ENCODE assay signal across 12 cellular contexts in the genomic region with DNA sequence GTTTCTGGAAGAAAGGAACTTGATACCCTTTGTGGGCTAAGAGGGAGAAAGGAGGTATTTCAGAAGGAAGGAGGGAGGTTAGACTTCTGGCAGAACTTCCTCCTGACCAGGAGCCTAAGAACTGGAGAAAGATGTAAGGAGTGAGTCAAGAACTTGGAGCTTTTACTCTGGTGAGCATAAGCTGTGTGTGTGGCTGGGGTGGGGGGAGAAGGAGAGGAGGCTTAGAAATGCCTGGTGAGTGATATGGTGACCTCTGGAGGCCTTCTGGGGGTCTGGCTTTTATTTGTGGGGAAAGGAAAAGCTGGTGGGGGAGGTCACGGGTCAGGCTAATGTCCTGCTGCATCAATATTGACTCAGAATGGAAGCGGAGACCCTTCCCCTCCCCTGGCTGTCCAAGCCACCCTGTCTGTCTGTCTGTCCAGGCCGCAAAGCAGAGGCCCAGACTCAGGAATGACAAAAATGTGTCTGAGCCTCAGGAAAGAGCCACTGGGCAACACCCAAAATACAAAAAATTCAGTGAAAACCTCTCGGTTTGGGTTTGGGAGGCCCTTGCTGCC. TPM values are rescaled to one million over a fixed set of nuclear protein-coding genes. Genes with fewer than 3 reads are reported as not detected.
DNase-seq lines count a peak whose midpoint lies in the region; ATAC-seq, FAIRE-seq and TF ChIP-seq lines count a peak whose summit lies in the region.
"Had no signal": no experiment of that assay in that cellular context is flagged by ENCODE, and none has a peak within 500 bp of the region (broad histone marks: within the 10 kb centered on the region; RNA-seq: fewer than 3 reads in every experiment).

No MANE protein-coding gene starts in this region.

- peak; percentile 52 for DNase-seq in GM23338 (ENCODE audit: low spot score)
- no peak for DNase-seq in K562 (ENCODE audit: extremely low read depth in 1 of 4, low spot score in 3 of 4)
- DNase-seq in stimulated activated effector memory CD8-positive, alpha-beta T cell treated with anti-CD3 and anti-CD28 coated beads, Interleukin-12 subunit alpha, Interleukin-12 subunit beta, amount 100 ng/mL, for 72 hours (ENCODE audit: low spot score in 2 of 2) = no peak
- DNase-seq in GM13977 (ENCODE audit: low spot score) = no peak
- no peak for DNase-seq in GM12892 (ENCODE audit: insufficient read length)
- DNase-seq: activated T-cell treated with anti-CD3 and anti-CD28 coated beads, Interleukin-2, amount 50 U/mL, for 4 hours; NCI-H1436 had no signal

- no peak for TF ChIP-seq RAD21 in K562 (CRISPR knock-in tag; conservative IDR thresholded peaks at IDR 0.05 in 1 of 2, IDR thresholded peaks at IDR 0.05 in 1 of 2)

- no peaks in the 10 kb centered on the region for H3K9me3 ChIP-seq in K562 (replicated peaks; ENCODE audit: control insufficient read depth, insufficient read depth, low read depth, low read length)

- FAIRE-seq in K562 (lab: Jason Lieb, UNC) = no peak
- no peak for FAIRE-seq in GM12892 (lab: Jason Lieb, UNC)
- FAIRE-seq: endothelial cell of umbilical vein had no signal

- H3K4me2 ChIP-seq in GM23338 (peak overlapping the region; percentile 93), K562 (ENCODE audit: insufficient read depth, low read length) (no peak overlapping the region)

- POLR2A ChIA-PET in K562 (lab: Yijun Ruan, JAX) = interaction anchor here (0.5 to 1.3 kb wide), 4 partner anchors 21 to 505 kb away, joined by 3 to 4 read pairs (median 4); a partner anchor contains a TSS

- TF ChIP-seq CTCF in GM23338 (conservative IDR thresholded peaks at IDR 0.05; ENCODE audit: low read depth in 2 of 2) (peak in 1 of 2 experiments; percentile 23; a peak in 2 of 4 replicates), K562 (IDR thresholded peaks at IDR 0.05 in 2 of 3, conservative IDR thresholded peaks at IDR 0.05 in 1 of 3; ENCODE audit: insufficient read depth in 2 of 3, low read depth in 1 of 3, low read length in 3 of 3) (no peak), GM13977 (IDR thresholded peaks at IDR 0.05; ENCODE audit: extremely low read depth, insufficient read depth, missing control alignments) (no peak)

- no peaks in the 10 kb centered on the region for H3K9me2 ChIP-seq in GM23338 (ENCODE audit: insufficient read depth)

- H3K4me3 ChIP-seq in GM23338 (peak overlapping the region; percentile 38), K562 (no peak overlapping the region)

- WGBS in K562 (ENCODE audit: insufficient coverage, low coverage, missing lambda C conversion rate) = 66% methylated on average over 3 of the region's 4 CpGs

- H3K27ac ChIP-seq in GM23338 (ENCODE audit: low read depth) (peak overlapping the region; percentile 93), K562 (ENCODE audit: extremely low read depth, low read depth, low read length) (no peak overlapping the region), layer of hippocampus (ENCODE audit: low read depth, low read length) (peak overlapping the region; percentile 30)

- BruUV-seq in K562 (replicated peaks; lab: Mats Ljungman, UMichigan) = no TSS peak

- in situ Hi-C loops in K562 (cut with MboI) = no loop called here
- in situ Hi-C loops in GM13977 (cut with MboI; ENCODE audit: low pct_unique_long_range_greater_than_20kb, low sequenced_read_pairs, unreplicated experiment) = no loop called here

- H3K9me3 Mint-ChIP-seq in GM23338 = no peaks in the 10 kb centered on the region
- H3K9me3 Mint-ChIP-seq in stimulated activated effector memory CD8-positive, alpha-beta T cell treated with anti-CD3 and anti-CD28 coated beads, Interleukin-12 subunit alpha, Interleukin-12 subunit beta, amount 100 ng/mL, for 72 hours = no peaks in the 10 kb centered on the region
- H3K9me3 Mint-ChIP-seq: activated T-cell treated with anti-CD3 and anti-CD28 coated beads, Interleukin-2, amount 50 U/mL, for 4 hours; natural killer cell treated with Interleukin-12 subunit alpha and Interleukin-12 subunit beta and Interleukin-15 and Interleukin-18, amount 100 ng/mL, for 72 hours had no signal

- TF ChIP-seq POLR2A in K562 (conservative IDR thresholded peaks at IDR 0.05) (no peak), GM12892 (IDR thresholded peaks at IDR 0.05; ENCODE audit: low read depth, low read length) (no peak)

- peaks cover 27% of the 10 kb centered on the region for H3K36me3 Mint-ChIP-seq in GM23338 (ENCODE audit: low read depth)
- no peaks in the 10 kb centered on the region for H3K36me3 Mint-ChIP-seq in stimulated activated effector memory CD8-positive, alpha-beta T cell treated with anti-CD3 and anti-CD28 coated beads, Interleukin-12 subunit alpha, Interleukin-12 subunit beta, amount 100 ng/mL, for 72 hours
- H3K36me3 Mint-ChIP-seq: natural killer cell treated with Interleukin-12 subunit alpha and Interleukin-12 subunit beta and Interleukin-15 and Interleukin-18, amount 100 ng/mL, for 72 hours had no signal

- H3K36me3 ChIP-seq in GM23338 (ENCODE audit: insufficient read depth) (peaks cover 3% of the 10 kb centered on the region; the same call in 1 of the 2 replicates), K562 (ENCODE audit: control insufficient read depth, insufficient read depth, low read length) (no peaks in the 10 kb centered on the region)

- H4K20me1 ChIP-seq in GM23338 (replicated peaks; ENCODE audit: insufficient read depth) (peaks cover 39% of the 10 kb centered on the region), K562 (replicated peaks; ENCODE audit: control insufficient read depth, insufficient read depth, low read length) (no peaks in the 10 kb centered on the region)

- H3K27me3 Mint-ChIP-seq in GM23338 (ENCODE audit: insufficient read depth, low read depth, poor library complexity) = peaks cover 37% of the 10 kb centered on the region

- H3K79me2 ChIP-seq in GM23338 (replicated peaks; ENCODE audit: insufficient read depth) (peaks cover 91% of the 10 kb centered on the region), K562 (ENCODE audit: control insufficient read depth, insufficient read depth, low read length) (no peaks in the 10 kb centered on the region)

- no peak for TF ChIP-seq EP300 in K562 (IDR thresholded peaks at IDR 0.05; ENCODE audit: low read length)

- no peak overlapping the region for H2AFZ ChIP-seq in GM23338
- H2AFZ ChIP-seq in K562 (ENCODE audit: low read depth, low read length) = no peak overlapping the region

- intact Hi-C loops in K562 (cut with micrococcal nuclease) = no loop called here

- ATAC-seq in GM23338 (no peak), K562 (0 out of 3 replicates have a peak, but pooled peaks have one; percentile 18), HG03025 (IDR thresholded peaks at IDR 0.05; ENCODE audit: low FRiP score, unreplicated experiment) (no peak), HG03139 (IDR thresholded peaks at IDR 0.05; ENCODE audit: unreplicated experiment) (no peak)
- no peak for ATAC-seq in stimulated activated effector memory CD8-positive, alpha-beta T cell treated with anti-CD3 and anti-CD28 coated beads, Interleukin-12 subunit alpha, Interleukin-12 subunit beta, amount 100 ng/mL, for 72 hours
- ATAC-seq: activated T-cell treated with anti-CD3 and anti-CD28 coated beads, Interleukin-2, amount 50 U/mL, for 4 hours; natural killer cell treated with Interleukin-12 subunit alpha and Interleukin-12 subunit beta and Interleukin-15 and Interleukin-18, amount 100 ng/mL, for 72 hours had no signal

- peaks cover 76% of the 10 kb centered on the region for H3K4me1 Mint-ChIP-seq in GM23338
- H3K4me1 Mint-ChIP-seq in stimulated activated effector memory CD8-positive, alpha-beta T cell treated with anti-CD3 and anti-CD28 coated beads, Interleukin-12 subunit alpha, Interleukin-12 subunit beta, amount 100 ng/mL, for 72 hours = peaks cover 7% of the 10 kb centered on the region

- peak overlapping the region; percentile 23; the same call in 1 of the 2 replicates for H3K27ac Mint-ChIP-seq in GM23338
- H3K27ac Mint-ChIP-seq in stimulated activated effector memory CD8-positive, alpha-beta T cell treated with anti-CD3 and anti-CD28 coated beads, Interleukin-12 subunit alpha, Interleukin-12 subunit beta, amount 100 ng/mL, for 72 hours = peak overlapping the region; percentile 33
- H3K27ac Mint-ChIP-seq: natural killer cell treated with Interleukin-12 subunit alpha and Interleukin-12 subunit beta and Interleukin-15 and Interleukin-18, amount 100 ng/mL, for 72 hours had no signal

- H3K4me3 Mint-ChIP-seq in GM23338 = peak overlapping the region; percentile 25
- H3K4me3 Mint-ChIP-seq in stimulated activated effector memory CD8-positive, alpha-beta T cell treated with anti-CD3 and anti-CD28 coated beads, Interleukin-12 subunit alpha, Interleukin-12 subunit beta, amount 100 ng/mL, for 72 hours = no peak overlapping the region
- H3K4me3 Mint-ChIP-seq: activated T-cell treated with anti-CD3 and anti-CD28 coated beads, Interleukin-2, amount 50 U/mL, for 4 hours; natural killer cell treated with Interleukin-12 subunit alpha and Interleukin-12 subunit beta and Interleukin-15 and Interleukin-18, amount 100 ng/mL, for 72 hours had no signal

- peak overlapping the region in 1 of 2 experiments; percentile 6; a peak in 1 of 4 replicates for H3K9ac ChIP-seq in K562 (ENCODE audit: insufficient read depth in 1 of 2, low read depth in 2 of 2, low read length in 2 of 2)

- 0 out of 2 replicates have a peak, but pooled peaks cover 17% of the 10 kb centered on the region for H3F3A ChIP-seq in GM23338 (replicated peaks; ENCODE audit: low read depth)

- H3K27me3 ChIP-seq in GM23338 (ENCODE audit: insufficient read depth) (no peaks in the 10 kb centered on the region), K562 (ENCODE audit: control insufficient read depth in 2 of 2, insufficient read depth in 2 of 2, low read length in 2 of 2) (no peaks in the 10 kb centered on the region), layer of hippocampus (ENCODE audit: control insufficient read depth, insufficient read depth, low read length) (no peaks in the 10 kb centered on the region)

- CTCF ChIA-PET in K562 (lab: Yijun Ruan, JAX; ENCODE audit: low intra/inter-chr PET ratio) = no interaction called here

- H3K9me1 ChIP-seq in K562 (ENCODE audit: control insufficient read depth, insufficient read depth, low read length) = no peaks in the 10 kb centered on the region

- peaks cover 60% of the 10 kb centered on the region for H3K4me1 ChIP-seq in GM23338 (ENCODE audit: insufficient read depth)
- peaks cover 13 to 28% of the 10 kb centered on the region in 2 experiments for H3K4me1 ChIP-seq in K562 (replicated peaks in 1 of 2; ENCODE audit: control insufficient read depth in 2 of 2, insufficient read depth in 2 of 2, low read length in 2 of 2)

RNA-seq across cellular contexts. Expression of a gene that starts 4.8 kb away (rescaled TPM):
- 130 and 145 TPM in 2 replicates for total RNA-seq in GM23338 (2014; rRNA removed; shearing (Covaris generic))
- 26.6 and 29.9 TPM in 2 replicates for polyA plus RNA-seq in GM23338 (2016; fragmentation: Nextera tagmentation; extraction: Ambion mirVana)
- 2.3 and 6.7 TPM in 2 replicates for total RNA-seq in K562 (2011; cell fraction: chromatin; rRNA removed; ENCODE audit: low replicate concordance)
- 1.8 and 3.5 TPM in 2 replicates for total RNA-seq in K562 (2011; cell fraction: nucleolus; rRNA removed)
- total RNA-seq in K562 (2011; cell fraction: nucleoplasm; rRNA removed) = 2.2 and 5.4 TPM in 2 replicates
- 0.18 and 0.29 TPM in 2 replicates for total RNA-seq in K562 (2014; rRNA removed)
- 0.03 and 0.04 TPM in 2 replicates for total RNA-seq in K562 (2014; rRNA removed; fragmentation: Illumina TruSeq; extraction: Trizol)
- total RNA-seq in K562 (2015; rRNA removed; fragmentation: Illumina TruSeq; extraction: Trizol) = 0.11 and 0.36 TPM in 2 replicates
- 0.64 and 1.1 TPM in 2 replicates for total RNA-seq in K562 (2021)
- 0.28 and 0.45 TPM in 2 replicates for polyA plus RNA-seq in K562 (2011; rRNA removed)
- 0.27 and 0.66 TPM in 2 replicates for polyA plus RNA-seq in K562 (2011; cell fraction: cytosol; rRNA removed)
- polyA plus RNA-seq in K562 (2011; cell fraction: nucleus; rRNA removed) = 1.5 and 1.9 TPM in 2 replicates
- polyA plus RNA-seq in K562 (2012) = 0.33 and 1.8 TPM in 2 replicates
- 0.13 and 0.15 TPM in 2 replicates for polyA plus RNA-seq in K562 (2014; fragmentation: Illumina TruSeq; extraction: Trizol)
- not detected for polyA plus RNA-seq in K562 (2014; fragmentation: Nextera tagmentation; extraction: Ambion mirVana)
- 0.19 and 0.45 TPM in 2 replicates for polyA plus RNA-seq in K562 (2014; rRNA removed)
- polyA minus RNA-seq in K562 (2011; rRNA and poly(A)+ RNA removed) = 1.9 and 2.0 TPM in 2 replicates
- polyA minus RNA-seq in K562 (2011; cell fraction: cytosol; rRNA and poly(A)+ RNA removed) = 2.4 and 4.2 TPM in 2 replicates
- 0.40 and 2.8 TPM in 2 replicates for polyA minus RNA-seq in K562 (2011; cell fraction: nucleus; rRNA and poly(A)+ RNA removed)
- 0.34 TPM for polyA plus RNA-seq in GM12892 (2012; ENCODE audit: missing spikeins)

RNA-seq across cellular contexts. Expression of a gene that starts 14.3 kb away (rescaled TPM):
- total RNA-seq in GM23338 (2014; rRNA removed; shearing (Covaris generic)) = not detected in 2 replicates
- 0.86 TPM in 1 of 2 replicates, not detected in the other for polyA plus RNA-seq in GM23338 (2016; fragmentation: Nextera tagmentation; extraction: Ambion mirVana)
- not detected in 2 replicates for total RNA-seq in K562 (2011; cell fraction: chromatin; rRNA removed; ENCODE audit: low replicate concordance)
- total RNA-seq in K562 (2011; cell fraction: nucleolus; rRNA removed) = not detected in 2 replicates
- total RNA-seq in K562 (2011; cell fraction: nucleoplasm; rRNA removed) = not detected in 2 replicates
- not detected in 2 replicates for total RNA-seq in K562 (2014; rRNA removed)
- total RNA-seq in K562 (2014; rRNA removed; fragmentation: Illumina TruSeq; extraction: Trizol) = not detected in 2 replicates
- not detected in 2 replicates for total RNA-seq in K562 (2015; rRNA removed; fragmentation: Illumina TruSeq; extraction: Trizol)
- not detected in 2 replicates for total RNA-seq in K562 (2021)
- polyA plus RNA-seq in K562 (2011; rRNA removed) = not detected in 2 replicates
- not detected in 2 replicates for polyA plus RNA-seq in K562 (2011; cell fraction: cytosol; rRNA removed)
- polyA plus RNA-seq in K562 (2011; cell fraction: nucleus; rRNA removed) = not detected in 2 replicates
- polyA plus RNA-seq in K562 (2012) = not detected in 2 replicates
- polyA plus RNA-seq in K562 (2014; fragmentation: Illumina TruSeq; extraction: Trizol) = not detected in 2 replicates
- polyA plus RNA-seq in K562 (2014; fragmentation: Nextera tagmentation; extraction: Ambion mirVana) = not detected
- not detected in 2 replicates for polyA plus RNA-seq in K562 (2014; rRNA removed)
- polyA minus RNA-seq in K562 (2011; rRNA and poly(A)+ RNA removed) = not detected in 2 replicates
- polyA minus RNA-seq in K562 (2011; cell fraction: cytosol; rRNA and poly(A)+ RNA removed) = not detected in 2 replicates
- not detected in 2 replicates for polyA minus RNA-seq in K562 (2011; cell fraction: nucleus; rRNA and poly(A)+ RNA removed)
- not detected for polyA plus RNA-seq in GM12892 (2012; ENCODE audit: missing spikeins)
- total RNA-seq: activated T-cell treated with anti-CD3 and anti-CD28 coated beads, Interleukin-2, amount 50 U/mL, for 4 hours; endothelial cell of umbilical vein; natural killer cell treated with Interleukin-12 subunit alpha and Interleukin-12 subunit beta and Interleukin-15 and Interleukin-18, amount 100 ng/mL, for 72 hours had no signal
- polyA plus RNA-seq: endothelial cell of umbilical vein had no signal

RNA-seq across cellular contexts. Expression of a gene that starts 21.9 kb away (rescaled TPM):
- total RNA-seq in GM23338 (2014; rRNA removed; shearing (Covaris generic)) = 26.3 and 28.1 TPM in 2 replicates
- polyA plus RNA-seq in GM23338 (2016; fragmentation: Nextera tagmentation; extraction: Ambion mirVana) (11.0 and 14.3 TPM in 2 replicates), K562 (2011; rRNA removed) (40.1 and 60.0 TPM in 2 replicates), K562 (2014; fragmentation: Illumina TruSeq; extraction: Trizol) (48.2 and 49.5 TPM in 2 replicates), K562 (2014; fragmentation: Nextera tagmentation; extraction: Ambion mirVana) (1 to 10 TPM; 2.4 to 4.3 TPM), K562 (2014; rRNA removed) (37.9 and 38.4 TPM in 2 replicates)
- 105 and 231 TPM in 2 replicates for total RNA-seq in K562 (2011; cell fraction: chromatin; rRNA removed; ENCODE audit: low replicate concordance)
- total RNA-seq in K562 (2011; cell fraction: nucleolus; rRNA removed) = 112 and 138 TPM in 2 replicates
- 110 and 156 TPM in 2 replicates for total RNA-seq in K562 (2011; cell fraction: nucleoplasm; rRNA removed)
- total RNA-seq in K562 (2014; rRNA removed) (20.8 and 28.2 TPM in 2 replicates), K562 (2014; rRNA removed; fragmentation: Illumina TruSeq; extraction: Trizol) (17.1 and 18.6 TPM in 2 replicates), K562 (2015; rRNA removed; fragmentation: Illumina TruSeq; extraction: Trizol) (24.9 and 26.5 TPM in 2 replicates), K562 (2021) (32.7 and 38.4 TPM in 2 replicates)
- polyA plus RNA-seq in K562 (2011; cell fraction: cytosol; rRNA removed) = 48.3 and 61.6 TPM in 2 replicates
- 178 and 185 TPM in 2 replicates for polyA plus RNA-seq in K562 (2011; cell fraction: nucleus; rRNA removed)
- polyA plus RNA-seq in K562 (2012) = 44.3 and 71.7 TPM in 2 replicates
- 25.6 and 31.5 TPM in 2 replicates for polyA minus RNA-seq in K562 (2011; rRNA and poly(A)+ RNA removed)
- polyA minus RNA-seq in K562 (2011; cell fraction: cytosol; rRNA and poly(A)+ RNA removed) = 18.7 and 19.9 TPM in 2 replicates
- 30.0 and 42.1 TPM in 2 replicates for polyA minus RNA-seq in K562 (2011; cell fraction: nucleus; rRNA and poly(A)+ RNA removed)
- 129 TPM for polyA plus RNA-seq in GM12892 (2012; ENCODE audit: missing spikeins)

RNA-seq across cellular contexts. Expression of a gene that starts 44.2 kb away (rescaled TPM):
- 19.8 and 20.8 TPM in 2 replicates for total RNA-seq in GM23338 (2014; rRNA removed; shearing (Covaris generic))
- polyA plus RNA-seq in GM23338 (2016; fragmentation: Nextera tagmentation; extraction: Ambion mirVana) = 6.5 and 6.6 TPM in 2 replicates
- total RNA-seq in K562 (2011; cell fraction: chromatin; rRNA removed; ENCODE audit: low replicate concordance) = 43.5 and 96.8 TPM in 2 replicates
- 51.2 and 57.5 TPM in 2 replicates for total RNA-seq in K562 (2011; cell fraction: nucleolus; rRNA removed)
- 40.4 and 43.3 TPM in 2 replicates for total RNA-seq in K562 (2011; cell fraction: nucleoplasm; rRNA removed)
- total RNA-seq in K562 (2014; rRNA removed) = 32.0 and 32.8 TPM in 2 replicates
- 11.8 and 14.2 TPM in 2 replicates for total RNA-seq in K562 (2014; rRNA removed; fragmentation: Illumina TruSeq; extraction: Trizol)
- 16.9 and 18.8 TPM in 2 replicates for total RNA-seq in K562 (2015; rRNA removed; fragmentation: Illumina TruSeq; extraction: Trizol)
- 23.4 and 36.0 TPM in 2 replicates for total RNA-seq in K562 (2021)
- 25.8 and 30.9 TPM in 2 replicates for polyA plus RNA-seq in K562 (2011; rRNA removed)
- 26.8 and 51.9 TPM in 2 replicates for polyA plus RNA-seq in K562 (2011; cell fraction: cytosol; rRNA removed)
- polyA plus RNA-seq in K562 (2011; cell fraction: nucleus; rRNA removed) = 53.7 and 85.9 TPM in 2 replicates
- polyA plus RNA-seq in K562 (2012) = 23.3 and 27.5 TPM in 2 replicates
- 20.4 and 30.2 TPM in 2 replicates for polyA plus RNA-seq in K562 (2014; fragmentation: Illumina TruSeq; extraction: Trizol)
- polyA plus RNA-seq in K562 (2014; fragmentation: Nextera tagmentation; extraction: Ambion mirVana) = under 1 TPM; 0.45 to 0.52 TPM
- 30.4 and 40.9 TPM in 2 replicates for polyA plus RNA-seq in K562 (2014; rRNA removed)
- polyA minus RNA-seq in K562 (2011; rRNA and poly(A)+ RNA removed) = 13.8 and 22.0 TPM in 2 replicates
- polyA minus RNA-seq in K562 (2011; cell fraction: cytosol; rRNA and poly(A)+ RNA removed) = 16.5 and 18.6 TPM in 2 replicates
- 14.9 and 18.6 TPM in 2 replicates for polyA minus RNA-seq in K562 (2011; cell fraction: nucleus; rRNA and poly(A)+ RNA removed)
- 15.5 TPM for polyA plus RNA-seq in GM12892 (2012; ENCODE audit: missing spikeins)

RNA-seq across cellular contexts. Expression of a gene that starts 54.5 kb away (rescaled TPM):
- 35.0 and 36.3 TPM in 2 replicates for total RNA-seq in GM23338 (2014; rRNA removed; shearing (Covaris generic))
- polyA plus RNA-seq in GM23338 (2016; fragmentation: Nextera tagmentation; extraction: Ambion mirVana) (10.3 and 11.9 TPM in 2 replicates), K562 (2011; rRNA removed) (69.7 and 82.2 TPM in 2 replicates), K562 (2014; fragmentation: Illumina TruSeq; extraction: Trizol) (45.7 and 51.5 TPM in 2 replicates), K562 (2014; fragmentation: Nextera tagmentation; extraction: Ambion mirVana) (10 to 100 TPM in 1 of 2 experiments, 1 to 10 TPM in 1; 9.5 to 15.6 TPM), K562 (2014; rRNA removed) (41.2 and 41.3 TPM in 2 replicates)
- total RNA-seq in K562 (2011; cell fraction: chromatin; rRNA removed; ENCODE audit: low replicate concordance) = 49.5 and 114 TPM in 2 replicates
- total RNA-seq in K562 (2011; cell fraction: nucleolus; rRNA removed) = 43.7 and 48.6 TPM in 2 replicates
- 111 and 176 TPM in 2 replicates for total RNA-seq in K562 (2011; cell fraction: nucleoplasm; rRNA removed)
- total RNA-seq in K562 (2014; rRNA removed) (28.5 and 31.3 TPM in 2 replicates), K562 (2014; rRNA removed; fragmentation: Illumina TruSeq; extraction: Trizol) (44.5 and 51.5 TPM in 2 replicates), K562 (2015; rRNA removed; fragmentation: Illumina TruSeq; extraction: Trizol) (37.7 and 40.9 TPM in 2 replicates), K562 (2021) (57.0 and 59.0 TPM in 2 replicates)
- polyA plus RNA-seq in K562 (2011; cell fraction: cytosol; rRNA removed) = 21.7 and 47.5 TPM in 2 replicates
- 80.6 and 125 TPM in 2 replicates for polyA plus RNA-seq in K562 (2011; cell fraction: nucleus; rRNA removed)
- 29.7 and 36.7 TPM in 2 replicates for polyA plus RNA-seq in K562 (2012)
- 69.8 and 75.3 TPM in 2 replicates for polyA minus RNA-seq in K562 (2011; rRNA and poly(A)+ RNA removed)
- polyA minus RNA-seq in K562 (2011; cell fraction: cytosol; rRNA and poly(A)+ RNA removed) = 21.9 and 24.2 TPM in 2 replicates
- polyA minus RNA-seq in K562 (2011; cell fraction: nucleus; rRNA and poly(A)+ RNA removed) = 20.1 and 35.0 TPM in 2 replicates
- 13.9 TPM for polyA plus RNA-seq in GM12892 (2012; ENCODE audit: missing spikeins)

Comparison
In these comparisons a context has a peak if more than half of its experiments do, and no peak if none do; other contexts are left out.
1. RNA of a gene that starts 4.8 kb away (total RNA-seq): 130 to 145 TPM in GM23338; 0.03 to 6.7 TPM in K562; every median in the first group is over 10 times any median in the second.